ENCODE assay signal across 20 cellular contexts in genomic region chrY:7860781-7861614, GRCh38.
DNase-seq lines count a peak whose midpoint lies in the region; ATAC-seq and TF ChIP-seq lines count a peak whose summit lies in the region.
"Had no signal": no experiment of that assay in that cellular context is flagged by ENCODE, and none has a peak within 500 bp of the region (broad histone marks: within the 10 kb centered on the region; RNA-seq: fewer than 3 reads in every experiment).

No MANE protein-coding gene starts in this region.

- no peaks in the 10 kb centered on the region for H3K9me3 ChIP-seq in upper lobe of right lung
- H3K9me3 ChIP-seq: BLaER1, Caco-2 had no signal

- DNase-seq in NCI-H2107 (lab: John Stamatoyannopoulos, UW) (peak; percentile 0), NCI-H2107 treated with DMSO at 0.1 percent for 48 hours (lab: John Stamatoyannopoulos, UW; ENCODE audit: unreplicated experiment) (no peak), G401 (ENCODE audit: low spot score) (peak; percentile 65), cerebellum (ENCODE audit: low spot score) (peak; percentile 12), upper lobe of right lung (no peak), iPS-NIHi11 (ENCODE audit: low spot score) (no peak), dedifferentiated amniotic fluid mesenchymal stem cell (ENCODE audit: extremely low spot score) (no peak)
- DNase-seq: Caco-2; CD4-positive, CD25-positive, alpha-beta regulatory T cell; CD8-positive, alpha-beta T cell; DMS153; DND-41; GDM1; GM23248; H7; HCEC 1CT had no signal

- no peak overlapping the region for H3K27ac ChIP-seq in upper lobe of right lung
- H3K27ac ChIP-seq: 22Rv1, BLaER1, C4-2B, GM23248 had no signal

- no peaks in the 10 kb centered on the region for H3K36me3 ChIP-seq in upper lobe of right lung
- H3K36me3 ChIP-seq: BLaER1 had no signal

- H3K4me1 ChIP-seq in upper lobe of right lung, result no peaks in the 10 kb centered on the region
- H3K4me1 ChIP-seq: BLaER1, Caco-2 had no signal

- peak; percentile 74 for ATAC-seq in upper lobe of right lung
- ATAC-seq: CD8-positive, alpha-beta T cell; GM12878 had no signal

- H3K4me3 ChIP-seq in upper lobe of right lung, result no peak overlapping the region
- H3K4me3 ChIP-seq: BLaER1, GM12878, GM23248 had no signal

- no peaks in the 10 kb centered on the region for H3K27me3 ChIP-seq in upper lobe of right lung
- H3K27me3 ChIP-seq: BLaER1 had no signal

- TF ChIP-seq CTCF in upper lobe of right lung (IDR thresholded peaks at IDR 0.05), result no peak

- in situ Hi-C loops in G401 (cut with HindIII; ENCODE audit: low sequenced_read_pairs), result no loop called here

- intact Hi-C loops in upper lobe of right lung (cut with DNase I), result no loop called here

Comparison
In these comparisons a context has a peak if more than half of its experiments do, and no peak if none do; other contexts are left out.
1. DNase-seq: peak in NCI-H2107 (single experiment), G401 (single experiment) and cerebellum (single experiment); none in NCI-H2107 treated with DMSO at 0.1 percent for 48 hours (single experiment), upper lobe of right lung (single experiment), iPS-NIHi11 (single experiment) and dedifferentiated amniotic fluid mesenchymal stem cell (single experiment).